Comparison of ENCODE assay signal across 26 cellular contexts in the genomic region with DNA sequence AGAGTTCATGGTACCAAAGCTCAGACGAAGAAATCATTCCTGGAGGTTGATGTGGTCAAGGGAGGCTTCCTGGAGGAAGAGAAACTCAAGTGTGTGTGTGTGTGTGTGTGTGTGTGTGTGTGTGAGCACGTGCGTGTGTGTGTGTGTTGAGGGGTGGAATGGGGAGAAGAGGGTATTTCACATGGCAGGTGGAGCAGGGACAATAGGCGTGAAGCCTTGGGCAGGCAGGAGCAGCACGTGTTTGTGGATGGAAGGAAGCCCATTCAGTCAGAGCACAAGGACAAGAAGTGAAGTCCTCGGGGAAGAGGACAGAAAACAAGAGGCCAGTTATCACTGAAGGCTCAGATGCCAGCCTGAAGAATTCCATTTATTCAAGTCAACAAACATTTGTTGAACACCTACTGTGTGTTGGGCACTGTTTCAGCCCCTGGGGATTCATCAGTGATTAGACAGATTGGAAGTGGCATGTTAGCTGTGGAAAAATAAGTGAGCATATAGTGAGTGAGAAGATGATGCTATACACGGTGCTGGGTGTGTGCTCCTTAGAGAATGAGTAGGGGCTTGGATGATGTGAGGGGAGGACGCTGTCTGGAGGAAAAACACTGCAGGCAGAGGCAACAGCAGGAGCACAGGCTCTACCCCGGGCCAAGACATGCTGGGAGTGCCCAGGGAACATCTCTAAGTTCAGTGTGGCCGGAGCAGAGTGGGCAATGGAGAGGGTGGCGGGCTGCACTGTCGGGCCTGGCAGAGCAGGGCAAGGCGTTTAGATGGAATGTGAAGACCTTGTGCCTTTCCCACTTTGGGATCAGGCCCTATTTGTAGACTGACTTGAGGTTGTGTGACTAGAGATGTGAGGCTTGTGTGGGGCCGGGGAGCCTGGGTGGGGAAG.
DNase-seq lines count a peak whose midpoint lies in the region; ATAC-seq and TF ChIP-seq lines count a peak whose summit lies in the region.
"Had no signal": no experiment of that assay in that cellular context is flagged by ENCODE, and none has a peak within 500 bp of the region (broad histone marks: within the 10 kb centered on the region; RNA-seq: fewer than 3 reads in every experiment).

No MANE protein-coding gene starts in this region.

- intact Hi-C loops in vagina (cut with DNase I), result no loop called here
- intact Hi-C loops in activated CD8-positive, alpha-beta T cell treated with anti-CD3 and anti-CD28 coated beads for 36 hours (cut with micrococcal nuclease), result no loop called here

- no peak for TF ChIP-seq POLR2A in vagina (IDR thresholded peaks at IDR 0.05)

- no peak overlapping the region for H3K4me3 Mint-ChIP-seq in nephron progenitor cell
- H3K4me3 Mint-ChIP-seq in activated CD8-positive, alpha-beta T cell treated with anti-CD3 and anti-CD28 coated beads for 36 hours, result no peak overlapping the region
- H3K4me3 Mint-ChIP-seq: CD4-positive, alpha-beta memory T cell had no signal

- H3K27me3 ChIP-seq in vagina, result no peaks in the 10 kb centered on the region
- H3K27me3 ChIP-seq: BLaER1 treated with 17β-estradiol and CSF1 and Interleukin-3, amounts not matched to agents 10 nM and 100 nM; MG63 had no signal

- POLR2A ChIA-PET in activated CD8-positive, alpha-beta T cell treated with anti-CD3 and anti-CD28 coated beads for 36 hours (lab: Charles Lee), result no interaction called here

- ATAC-seq in activated CD8-positive, alpha-beta T cell treated with anti-CD3 and anti-CD28 coated beads for 36 hours, result no peak
- ATAC-seq: K562 had no signal

- no peak overlapping the region for H3K4me3 ChIP-seq in vagina
- H3K4me3 ChIP-seq: BLaER1 treated with 17β-estradiol and CSF1 and Interleukin-3, amounts not matched to agents 10 nM and 100 nM; K562; MG63; PC-9; SK-N-MC had no signal

- DNase-seq in NCI-H2171 treated with DMSO at 0.1 percent for 48 hours (lab: John Stamatoyannopoulos, UW), result peak; percentile 55
- DNase-seq in NCI-H2171 (lab: John Stamatoyannopoulos, UW), result no peak
- DNase-seq in ecto neural progenitor cell (ENCODE audit: low spot score), result peak; percentile 20
- no peak for DNase-seq in nephron progenitor cell
- DNase-seq in vagina (ENCODE audit: extremely low spot score in 2 of 2), result peak; percentile 61 to 64
- no peak for DNase-seq in activated CD8-positive, alpha-beta T cell treated with anti-CD3 and anti-CD28 coated beads for 36 hours
- DNase-seq in T1000 (lab: John Stamatoyannopoulos, UW), result no peak
- no peak for DNase-seq in D341Med (ENCODE audit: low spot score)
- DNase-seq: ACHN; Caco-2; CD4-positive, alpha-beta memory T cell; GDM1; MG63; NCI-H1417 treated with DMSO at 0.1 percent for 48 hours; NCI-H187; NCI-H2107; NCI-H2227 treated with DMSO at 0.1 percent for 48 hours; NCI-H510A treated with DMSO at 0.1 percent for 48 hours; NCI-H748 treated with DMSO at 0.1 percent for 48 hours; PC-9; RPMI8226; SHP77 treated with DMSO at 0.1 percent for 48 hours had no signal

- TF ChIP-seq CTCF in nephron progenitor cell (IDR thresholded peaks at IDR 0.05) (no peak), vagina (IDR thresholded peaks at IDR 0.05) (no peak)
- no peak for TF ChIP-seq CTCF in activated CD8-positive, alpha-beta T cell treated with anti-CD3 and anti-CD28 coated beads for 36 hours (IDR thresholded peaks at IDR 0.05)

- H3K9me3 ChIP-seq in vagina, result no peaks in the 10 kb centered on the region
- H3K9me3 ChIP-seq: BLaER1 treated with 17β-estradiol and CSF1 and Interleukin-3, amounts not matched to agents 10 nM and 100 nM; MG63 had no signal

- no peaks in the 10 kb centered on the region for H3K9me3 Mint-ChIP-seq in nephron progenitor cell
- H3K9me3 Mint-ChIP-seq in activated CD8-positive, alpha-beta T cell treated with anti-CD3 and anti-CD28 coated beads for 36 hours, result no peaks in the 10 kb centered on the region

- no peaks in the 10 kb centered on the region for H3K36me3 Mint-ChIP-seq in nephron progenitor cell (ENCODE audit: low read depth)
- H3K36me3 Mint-ChIP-seq in activated CD8-positive, alpha-beta T cell treated with anti-CD3 and anti-CD28 coated beads for 36 hours (ENCODE audit: low read depth), result no peaks in the 10 kb centered on the region
- H3K36me3 Mint-ChIP-seq: CD4-positive, alpha-beta memory T cell had no signal

- H3K27ac Mint-ChIP-seq in nephron progenitor cell, result peak overlapping the region; percentile 30
- no peak overlapping the region for H3K27ac Mint-ChIP-seq in activated CD8-positive, alpha-beta T cell treated with anti-CD3 and anti-CD28 coated beads for 36 hours

- peaks cover 43% of the 10 kb centered on the region for H3K4me1 ChIP-seq in vagina
- H3K4me1 ChIP-seq: BLaER1 treated with 17β-estradiol and CSF1 and Interleukin-3, amounts not matched to agents 10 nM and 100 nM had no signal

- no peaks in the 10 kb centered on the region for H3K36me3 ChIP-seq in vagina
- H3K36me3 ChIP-seq: BLaER1 treated with 17β-estradiol and CSF1 and Interleukin-3, amounts not matched to agents 10 nM and 100 nM; MG63 had no signal

- CTCF ChIA-PET in activated CD8-positive, alpha-beta T cell treated with anti-CD3 and anti-CD28 coated beads for 36 hours (lab: Charles Lee), result no interaction called here

- peaks cover 8% of the 10 kb centered on the region for H3K27me3 Mint-ChIP-seq in nephron progenitor cell (ENCODE audit: low read depth, poor library complexity)
- H3K27me3 Mint-ChIP-seq in activated CD8-positive, alpha-beta T cell treated with anti-CD3 and anti-CD28 coated beads for 36 hours, result peaks cover 6% of the 10 kb centered on the region
- H3K27me3 Mint-ChIP-seq: CD4-positive, alpha-beta memory T cell had no signal

- peaks cover 34% of the 10 kb centered on the region for H3K4me1 Mint-ChIP-seq in nephron progenitor cell
- no peaks in the 10 kb centered on the region for H3K4me1 Mint-ChIP-seq in activated CD8-positive, alpha-beta T cell treated with anti-CD3 and anti-CD28 coated beads for 36 hours (ENCODE audit: low read depth)
- H3K4me1 Mint-ChIP-seq: CD4-positive, alpha-beta memory T cell had no signal

- no peak overlapping the region for H3K27ac ChIP-seq in vagina
- H3K27ac ChIP-seq: 22Rv1; BLaER1 treated with 17β-estradiol and CSF1 and Interleukin-3, amounts not matched to agents 10 nM and 100 nM; PC-9; SK-N-MC had no signal

Comparison
In these comparisons a context has a peak if more than half of its experiments do, and no peak if none do; other contexts are left out.
1. DNase-seq: peak in NCI-H2171 treated with DMSO at 0.1 percent for 48 hours (single experiment), ecto neural progenitor cell (single experiment) and vagina (2 of 2); none in NCI-H2171 (single experiment), nephron progenitor cell (single experiment), activated CD8-positive, alpha-beta T cell treated with anti-CD3 and anti-CD28 coated beads for 36 hours (single experiment), T1000 (single experiment) and D341Med (single experiment).